In genomic region chr12:92503029-92503931, GRCh38 we compare ENCODE assay signal across 8 cellular contexts.
DNase-seq lines count a peak whose midpoint lies in the region; ATAC-seq, FAIRE-seq and TF ChIP-seq lines count a peak whose summit lies in the region.

No MANE protein-coding gene starts in this region.

- no peaks in the 10 kb centered on the region for H3K4me1 Mint-ChIP-seq in activated T-cell treated with anti-CD3 and anti-CD28 coated beads, Interleukin-2, amount 50 U/mL, for 72 hours (ENCODE audit: low read depth)

- no peak for FAIRE-seq in GM19239 (lab: Jason Lieb, UNC)

- peak; percentile 50 for ATAC-seq in HG03064 (IDR thresholded peaks at IDR 0.05; ENCODE audit: low read depth, unreplicated experiment)
- ATAC-seq in activated T-cell treated with anti-CD3 and anti-CD28 coated beads, Interleukin-2, amount 50 U/mL, for 72 hours (replicated peaks in 1 of 2) = peak; percentile 77 to 80

- H3K27me3 Mint-ChIP-seq in activated T-cell treated with anti-CD3 and anti-CD28 coated beads, Interleukin-2, amount 50 U/mL, for 72 hours (ENCODE audit: low read depth) = no peaks in the 10 kb centered on the region

- peaks cover 0 to 1% of the 10 kb centered on the region in 2 donors for H3K36me3 Mint-ChIP-seq in activated T-cell treated with anti-CD3 and anti-CD28 coated beads, Interleukin-2, amount 50 U/mL, for 72 hours (ENCODE audit: insufficient read depth in 2 of 2)

- peak overlapping the region; percentile 99 for H3K27ac Mint-ChIP-seq in activated T-cell treated with anti-CD3 and anti-CD28 coated beads, Interleukin-2, amount 50 U/mL, for 72 hours

- peak; percentile 46 for DNase-seq in stimulated activated CD4-positive, alpha-beta T cell treated with anti-CD3 and anti-CD28 coated beads, Interleukin-1b, Interleukin-23, amount 100 ng/mL, for 48 hours
- no peak for DNase-seq in stimulated activated CD4-positive, alpha-beta T cell treated with anti-CD3 and anti-CD28 coated beads, Interleukin-4, amount 100 ng/mL, for 1 hour
- DNase-seq in activated T-cell treated with anti-CD3 and anti-CD28 coated beads, Interleukin-2, amount 50 U/mL, for 72 hours = peak; percentile 53 to 72
- peak; percentile 48 for DNase-seq in medulla oblongata (ENCODE audit: extremely low spot score)
- DNase-seq in GM19239 (ENCODE audit: insufficient read length, low spot score) = no peak
- no peak for DNase-seq in EL
- no peak for DNase-seq in erythroblast (lab: John Stamatoyannopoulos, UW)

- H3K9me3 Mint-ChIP-seq in activated T-cell treated with anti-CD3 and anti-CD28 coated beads, Interleukin-2, amount 50 U/mL, for 72 hours = no peaks in the 10 kb centered on the region

- TF ChIP-seq POLR2A in erythroblast (IDR thresholded peaks at IDR 0.05; ENCODE audit: low read length) = no peak

- H3K4me3 Mint-ChIP-seq in activated T-cell treated with anti-CD3 and anti-CD28 coated beads, Interleukin-2, amount 50 U/mL, for 72 hours = peak overlapping the region; percentile 42 to 84

Comparison
In these comparisons a context has a peak if more than half of its experiments do, and no peak if none do; other contexts are left out.
1. DNase-seq: peak in stimulated activated CD4-positive, alpha-beta T cell treated with anti-CD3 and anti-CD28 coated beads, Interleukin-1b, Interleukin-23, amount 100 ng/mL, for 48 hours (single experiment), activated T-cell treated with anti-CD3 and anti-CD28 coated beads, Interleukin-2, amount 50 U/mL, for 72 hours (2 of 2) and medulla oblongata (single experiment); none in stimulated activated CD4-positive, alpha-beta T cell treated with anti-CD3 and anti-CD28 coated beads, Interleukin-4, amount 100 ng/mL, for 1 hour (single experiment), GM19239 (single experiment), EL (single experiment) and erythroblast (0 of 2).